Comparison of ENCODE assay signal across 28 cellular contexts in the genomic region with DNA sequence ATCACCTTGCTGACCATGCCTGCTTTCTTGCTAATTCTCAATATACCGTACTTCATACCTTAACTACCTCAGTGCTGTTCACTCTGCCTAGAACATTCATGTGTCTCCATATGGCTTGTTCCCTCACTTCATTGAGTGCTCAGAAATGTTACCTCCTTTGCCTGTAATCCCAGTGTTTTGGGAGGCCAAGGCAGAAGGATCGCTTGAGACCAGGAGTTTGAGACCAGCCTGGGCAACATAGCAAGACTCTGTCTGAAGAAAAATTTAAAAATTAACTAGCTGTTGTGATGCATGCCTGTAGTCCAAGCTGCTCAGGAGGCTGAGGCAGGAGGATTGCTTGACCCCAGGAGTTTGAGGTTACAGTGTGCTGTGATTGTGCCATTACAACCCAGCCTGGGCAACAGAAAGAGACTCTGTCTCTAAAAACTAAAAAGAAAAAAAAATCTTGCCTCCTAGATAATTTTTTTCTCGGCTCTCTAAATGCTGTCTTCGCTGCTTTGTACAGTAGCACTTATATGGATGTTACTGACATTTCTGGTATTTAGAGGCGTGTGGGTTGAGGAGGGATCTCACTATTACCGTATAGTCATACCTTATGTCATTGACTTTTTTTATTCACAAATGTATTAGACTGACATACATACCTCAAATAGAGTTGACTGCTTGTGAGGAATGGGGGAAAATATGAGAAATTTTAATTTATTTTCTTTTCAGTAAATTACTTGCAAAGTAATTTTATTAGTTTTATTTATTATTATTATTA.
"Had no signal": no experiment of that assay in that cellular context is flagged by ENCODE, and none has a peak within 500 bp of the region (broad histone marks: within the 10 kb centered on the region; RNA-seq: fewer than 3 reads in every experiment).

No MANE protein-coding gene starts in this region.

- H3K4me3 ChIP-seq: pancreas, psoas muscle, smooth muscle cell, tibial nerve had no signal

- FAIRE-seq: bronchial epithelial cell, keratinocyte, pancreas had no signal

- H3K27me3 Mint-ChIP-seq: activated B cell treated with CpG ODN at 0.5 μM for 24 hours; activated naive CD4-positive, alpha-beta T cell treated with anti-CD3 and anti-CD28 coated beads, Interleukin-2, amount 50 U/mL, for 24 hours; central memory CD8-positive, alpha-beta T cell; dendritic cell treated with granulocyte-macrophage colony-stimulating factor and Interleukin-4, amounts not matched to agents 40 ng/mL and 50 ng/mL, for 4 days; stimulated activated naive B cell treated with anti-CD40 and anti-IgM and Interleukin-4, amounts not matched to agents 10 μg/mL and 1 μg/mL and 100 μg/mL, for 72 hours had no signal

- H3K4me3 Mint-ChIP-seq: activated B cell treated with CpG ODN at 0.5 μM for 24 hours; activated naive CD4-positive, alpha-beta T cell treated with anti-CD3 and anti-CD28 coated beads, Interleukin-2, amount 50 U/mL, for 24 hours; activated T-cell treated with anti-CD3 and anti-CD28 coated beads, Interleukin-2, amount 50 U/mL, for 4 hours; central memory CD8-positive, alpha-beta T cell; dendritic cell treated with granulocyte-macrophage colony-stimulating factor and Interleukin-4, amounts not matched to agents 40 ng/mL and 50 ng/mL, for 4 days; endodermal cell; stimulated activated naive B cell treated with anti-CD40 and anti-IgM and Interleukin-4, amounts not matched to agents 10 μg/mL and 1 μg/mL and 100 μg/mL, for 72 hours had no signal

- H3K27me3 ChIP-seq: pancreas, tibial nerve had no signal

- H3K9me3 Mint-ChIP-seq: central memory CD8-positive, alpha-beta T cell; dendritic cell treated with granulocyte-macrophage colony-stimulating factor and Interleukin-4, amounts not matched to agents 40 ng/mL and 50 ng/mL, for 4 days had no signal

- DNase-seq: activated B cell treated with CpG ODN at 0.5 μM for 24 hours; activated CD4-positive, alpha-beta T cell treated with anti-CD3 and anti-CD28 coated beads for 48 hours; activated CD4-positive, alpha-beta T cell treated with anti-CD3 and anti-CD28 coated beads, Interleukin-2, amount 50 U/mL, for 48 hours; activated CD8-positive, alpha-beta memory T cell treated with anti-CD3 and anti-CD28 coated beads, Interleukin-2, amount 50 U/mL, for 48 hours; activated T-cell treated with anti-CD3 and anti-CD28 coated beads, Interleukin-2, amount 50 U/mL, for 4 hours; anterior cingulate cortex; endodermal cell; foreskin fibroblast; head of caudate nucleus; hippocampal formation; left cardiac atrium; left ventricle myocardium superior; pancreas; psoas muscle; stimulated activated CD4-positive, alpha-beta T cell treated with anti-CD3 and anti-CD28 coated beads, Interleukin-1b, Interleukin-23, amount 100 ng/mL, for 48 hours; stimulated activated CD4-positive, alpha-beta T cell treated with anti-CD3 and anti-CD28 coated beads, Interleukin-4, amount 100 ng/mL, for 4 hours; stimulated activated CD8-positive, alpha-beta memory T cell treated with anti-CD3 and anti-CD28 coated beads, Interleukin-4, amount 100 ng/mL, for 48 hours; stimulated activated naive B cell treated with anti-CD40 and anti-IgM and Interleukin-4, amounts not matched to agents 10 μg/mL and 1 μg/mL and 100 μg/mL, for 72 hours; T-helper 2 cell had no signal

- H3K27ac Mint-ChIP-seq: activated T-helper 2 cell treated with anti-CD3 and anti-CD28 coated beads, Interferon-gamma antibody, Interleukin-2, Interleukin-4, amounts not matched to agents 10 μg/mL and 5 μg/mL and 100 μg/mL, durations not matched to agents 14 hours and 24 hours and 36 hours; dendritic cell treated with granulocyte-macrophage colony-stimulating factor and Interleukin-4, amounts not matched to agents 40 ng/mL and 50 ng/mL, for 4 days; endodermal cell had no signal

- H3K27ac ChIP-seq: pancreas, psoas muscle, tibial nerve had no signal

- H3K36me3 ChIP-seq: pancreas had no signal

- ATAC-seq: activated T-cell treated with anti-CD3 and anti-CD28 coated beads, Interleukin-2, amount 50 U/mL, for 4 hours; esophagus mucosa; left cardiac atrium; left ventricle myocardium superior; pancreas; psoas muscle; stimulated activated naive B cell treated with anti-CD40 and anti-IgM and Interleukin-4, amounts not matched to agents 10 μg/mL and 1 μg/mL and 100 μg/mL, for 72 hours had no signal

- H3K9me3 ChIP-seq: pancreas had no signal
